8 cellular contexts compared by ENCODE assay signal in genomic region chr17:7834554-7834890, GRCh38. TPM values are rescaled to one million over a fixed set of nuclear protein-coding genes. Genes with fewer than 3 reads are reported as not detected.
A peak's percentile ranks its signal among the peaks of the same experiment; 100 is the strongest.
DNase-seq lines count a peak whose midpoint lies in the region; ATAC-seq, FAIRE-seq and TF ChIP-seq lines count a peak whose summit lies in the region.

No MANE protein-coding gene starts in this region.

- H4K20me1 ChIP-seq in SU-DHL-6 (ENCODE audit: low read depth, low read length) = no peaks in the 10 kb centered on the region

- TF ChIP-seq CTCF in SU-DHL-6 (IDR thresholded peaks at IDR 0.05; ENCODE audit: insufficient read depth, low read length, poor library complexity, severe bottlenecking) (no peak), brain (conservative IDR thresholded peaks at IDR 0.05) (no peak), kidney (IDR thresholded peaks at IDR 0.05; ENCODE audit: borderline replicate concordance, extremely low read depth, insufficient read depth) (no peak)

- ATAC-seq in GM21737 (IDR thresholded peaks at IDR 0.05; ENCODE audit: unreplicated experiment) = peak; percentile 6

- H3K4me3 ChIP-seq in SU-DHL-6 (ENCODE audit: insufficient read depth, low read length, poor library complexity, severe bottlenecking) (peak overlapping the region; percentile 81), kidney (ENCODE audit: low read length in 2 of 2) (peak overlapping the region; percentile 91 to 92)

- peak overlapping the region; percentile 71 for H3K9ac ChIP-seq in SU-DHL-6 (ENCODE audit: low read length)
- H3K9ac ChIP-seq in kidney (ENCODE audit: low read length in 2 of 2) = peak overlapping the region; percentile 80 to 97

- no peaks in the 10 kb centered on the region for H3K36me3 Mint-ChIP-seq in brain

- peak overlapping the region; percentile 90 to 98 (median 97) for H3K4me3 Mint-ChIP-seq in brain

- H3K36me3 ChIP-seq in SU-DHL-6 (ENCODE audit: low read length) (no peaks in the 10 kb centered on the region), kidney (ENCODE audit: control insufficient read depth in 1 of 2, insufficient read depth in 2 of 2, low read length in 2 of 2) (no peaks in the 10 kb centered on the region)

- H3F3A ChIP-seq in SU-DHL-6 (ENCODE audit: insufficient read depth) = peaks cover 30% of the 10 kb centered on the region

- no peaks in the 10 kb centered on the region for H3K9me2 ChIP-seq in SU-DHL-6 (replicated peaks; ENCODE audit: insufficient read depth, low read length)

- FAIRE-seq in kidney (lab: Jason Lieb, UNC) = no peak

- intact Hi-C loops in kidney (cut with DNase I) = no loop called here

- H3K4me1 ChIP-seq in kidney (ENCODE audit: control insufficient read depth in 1 of 2, insufficient read depth in 1 of 2, low read depth in 1 of 2, low read length in 2 of 2) = peaks cover 13 to 26% of the 10 kb centered on the region in 2 donors

- H3K9me3 Mint-ChIP-seq in brain = peaks cover 0 to 3% (median 0%) of the 10 kb centered on the region in 5 experiments

- peaks cover 27% of the 10 kb centered on the region for H3K27me3 Mint-ChIP-seq in brain

- H3K27ac Mint-ChIP-seq in brain = peak overlapping the region; percentile 97 to 99 (median 99)

- H3K27me3 ChIP-seq in SU-DHL-6 (ENCODE audit: low read length) = no peaks in the 10 kb centered on the region

- H3K4me1 Mint-ChIP-seq in brain = peaks cover 33% of the 10 kb centered on the region

- no peaks in the 10 kb centered on the region for H3K79me2 ChIP-seq in SU-DHL-6 (ENCODE audit: insufficient read depth, low read length)

- peak overlapping the region; percentile 86 for H2AFZ ChIP-seq in SU-DHL-6 (ENCODE audit: low read depth, low read length, severe bottlenecking)

- H3K9me3 ChIP-seq in SU-DHL-6 (ENCODE audit: insufficient read depth, low read length) (no peaks in the 10 kb centered on the region), kidney (ENCODE audit: control insufficient read depth in 1 of 2, low read length in 2 of 2) (no peaks in the 10 kb centered on the region)

- H3K4me2 ChIP-seq in SU-DHL-6 (ENCODE audit: low read depth, low read length, poor library complexity, severe bottlenecking) = peak overlapping the region; percentile 94

- peak overlapping the region; percentile 92 for H3K27ac ChIP-seq in SU-DHL-6 (ENCODE audit: low read depth, low read length)
- peak overlapping the region; percentile 97 to 99 for H3K27ac ChIP-seq in kidney (ENCODE audit: low read depth in 2 of 2, low read length in 2 of 2)

- DNase-seq in kidney (peak; percentile 89), NCI-H1105 treated with DMSO at 0.1 percent for 48 hours (lab: John Stamatoyannopoulos, UW) (no peak), NCI-H2171 (lab: John Stamatoyannopoulos, UW) (no peak), DMS79 (lab: John Stamatoyannopoulos, UW) (no peak)
- peak; percentile 46 for DNase-seq in stimulated activated CD4-positive, alpha-beta T cell treated with anti-CD3 and anti-CD28 coated beads, Interleukin-4, amount 100 ng/mL, for 1 hour

RNA-seq across cellular contexts. Expression of gene KDM6B, which starts 0.5 kb away (rescaled TPM):
- 31.8 TPM for polyA plus RNA-seq in brain (ENCODE audit: insufficient read depth, low read depth, low replicate concordance)
- total RNA-seq in kidney = 32.3 TPM
- polyA plus RNA-seq in kidney (ENCODE audit: insufficient read depth, low read depth, low replicate concordance) = 3.9 TPM

RNA-seq across cellular contexts. Expression of gene TMEM88, which starts 20.3 kb away (rescaled TPM):
- 9.8 TPM for polyA plus RNA-seq in brain (ENCODE audit: insufficient read depth, low read depth, low replicate concordance)
- total RNA-seq in kidney = 17.6 TPM
- polyA plus RNA-seq in kidney (ENCODE audit: insufficient read depth, low read depth, low replicate concordance) = 59.8 TPM

RNA-seq across cellular contexts. Expression of gene NAA38, which starts 22.8 kb away (rescaled TPM):
- polyA plus RNA-seq in brain (ENCODE audit: insufficient read depth, low read depth, low replicate concordance) (262 TPM), kidney (ENCODE audit: insufficient read depth, low read depth, low replicate concordance) (246 TPM)
- 69.6 TPM for total RNA-seq in kidney

RNA-seq across cellular contexts. Expression of gene CYB5D1, which starts 23.3 kb away (rescaled TPM):
- polyA plus RNA-seq in brain (ENCODE audit: insufficient read depth, low read depth, low replicate concordance) (11.5 TPM), kidney (ENCODE audit: insufficient read depth, low read depth, low replicate concordance) (14.3 TPM)
- 20.4 TPM for total RNA-seq in kidney

RNA-seq across cellular contexts. Expression of gene CHD3, which starts 54.1 kb away (rescaled TPM):
- polyA plus RNA-seq in brain (ENCODE audit: insufficient read depth, low read depth, low replicate concordance) = 76.2 TPM
- total RNA-seq in kidney = 94.6 TPM
- 41.5 TPM for polyA plus RNA-seq in kidney (ENCODE audit: insufficient read depth, low read depth, low replicate concordance)

Comparison
In these comparisons a context has a peak if more than half of its experiments do, and no peak if none do; other contexts are left out.
1. DNase-seq: peak in kidney (single experiment) and stimulated activated CD4-positive, alpha-beta T cell treated with anti-CD3 and anti-CD28 coated beads, Interleukin-4, amount 100 ng/mL, for 1 hour (single experiment); none in NCI-H1105 treated with DMSO at 0.1 percent for 48 hours (single experiment), NCI-H2171 (single experiment) and DMS79 (single experiment).